In the genomic region with DNA sequence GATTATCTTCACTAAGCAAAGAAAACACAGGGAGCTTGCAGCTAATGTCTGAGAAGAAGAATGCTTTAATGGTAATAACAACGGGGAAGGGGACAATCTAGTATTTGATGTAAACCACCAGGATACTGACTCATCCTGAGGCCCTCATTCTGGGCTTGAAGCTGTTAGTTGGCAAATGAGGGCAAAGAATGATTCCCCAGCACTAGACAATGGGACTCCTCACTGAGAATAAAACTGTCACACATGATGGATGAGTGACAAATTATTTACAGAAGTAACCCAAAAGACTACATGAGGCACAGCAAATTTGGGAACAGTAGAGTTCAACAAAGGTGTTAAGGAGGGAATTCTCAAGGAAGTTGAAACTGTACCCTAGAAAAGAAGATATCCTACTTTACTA, we compare ENCODE assay signal across 11 cellular contexts.
A peak's percentile ranks its signal among the peaks of the same experiment; 100 is the strongest.
DNase-seq lines count a peak whose midpoint lies in the region; ATAC-seq and TF ChIP-seq lines count a peak whose summit lies in the region.
"Had no signal": no experiment of that assay in that cellular context is flagged by ENCODE, and none has a peak within 500 bp of the region (broad histone marks: within the 10 kb centered on the region; RNA-seq: fewer than 3 reads in every experiment).

No MANE protein-coding gene starts in this region.

- 0 out of 2 replicates have a peak, but pooled peaks cover 7% of the 10 kb centered on the region for H4K20me1 ChIP-seq in BLaER1

- peak overlapping the region; percentile 54 for H3K4me2 ChIP-seq in BLaER1
- H3K4me2 ChIP-seq: GM23338 had no signal

- peak overlapping the region; percentile 13; the same call in 1 of the 2 replicates for H3K27ac ChIP-seq in BLaER1
- H3K27ac ChIP-seq in psoas muscle, result no peak overlapping the region
- H3K27ac ChIP-seq in ascending aorta, result no peak overlapping the region
- H3K27ac ChIP-seq: thoracic aorta had no signal

- H3K4me3 ChIP-seq in BLaER1 (no peak overlapping the region), foreskin fibroblast (ENCODE audit: low read depth in 1 of 2, low read length in 2 of 2) (no peak overlapping the region), psoas muscle (no peak overlapping the region), ascending aorta (no peak overlapping the region)
- H3K4me3 ChIP-seq: GM23338, thoracic aorta had no signal

- peaks cover 36% of the 10 kb centered on the region for H3K4me1 ChIP-seq in BLaER1
- H3K4me1 ChIP-seq in psoas muscle, result no peaks in the 10 kb centered on the region
- no peaks in the 10 kb centered on the region for H3K4me1 ChIP-seq in ascending aorta

- no peaks in the 10 kb centered on the region for H3K27me3 ChIP-seq in BLaER1
- no peaks in the 10 kb centered on the region for H3K27me3 ChIP-seq in psoas muscle (ENCODE audit: insufficient read depth in 3 of 3, low read length in 2 of 3)
- no peaks in the 10 kb centered on the region for H3K27me3 ChIP-seq in ascending aorta

- intact Hi-C loops in psoas muscle (cut with DNase I) (no loop called here), ascending aorta (cut with DNase I) (no loop called here), Right ventricle myocardium superior (cut with DNase I) (no loop called here)

- no peak overlapping the region for H3K9ac ChIP-seq in BLaER1

- ATAC-seq in GM21423 (IDR thresholded peaks at IDR 0.05; ENCODE audit: unreplicated experiment) (peak; percentile 40), psoas muscle (no peak), Right ventricle myocardium superior (ENCODE audit: poor library complexity) (no peak)
- ATAC-seq: GM23338 had no signal

- DNase-seq in RPMI7951 (ENCODE audit: low read depth) (peak; percentile 56), foreskin fibroblast (peak; percentile 17 to 47), psoas muscle (no peak), ascending aorta (ENCODE audit: low spot score in 2 of 2) (no peak), UCSD-AML1 (lab: John Stamatoyannopoulos, UW; ENCODE audit: unreplicated experiment) (no peak), Right ventricle myocardium superior (no peak)
- DNase-seq: T-cell had no signal

- TF ChIP-seq CTCF in foreskin fibroblast (IDR thresholded peaks at IDR 0.05; ENCODE audit: low read depth, low read length), result no peak
- TF ChIP-seq CTCF in psoas muscle (IDR thresholded peaks at IDR 0.05), result no peak
- TF ChIP-seq CTCF in ascending aorta (IDR thresholded peaks at IDR 0.05), result no peak

- no peaks in the 10 kb centered on the region for H3K36me3 ChIP-seq in BLaER1
- no peaks in the 10 kb centered on the region for H3K36me3 ChIP-seq in psoas muscle (ENCODE audit: insufficient read depth in 1 of 2, low read depth in 1 of 2)
- no peaks in the 10 kb centered on the region for H3K36me3 ChIP-seq in ascending aorta
- H3K36me3 ChIP-seq: thoracic aorta had no signal

- H3K9me3 ChIP-seq in BLaER1, result no peaks in the 10 kb centered on the region
- H3K9me3 ChIP-seq in psoas muscle, result no peaks in the 10 kb centered on the region
- no peaks in the 10 kb centered on the region for H3K9me3 ChIP-seq in ascending aorta
- H3K9me3 ChIP-seq: thoracic aorta had no signal

- 33 to 44% (median 42%) methylated on average over 1 of the region's 1 CpG for WGBS in psoas muscle, 3 donors

Comparison
In these comparisons a context has a peak if more than half of its experiments do, and no peak if none do; other contexts are left out.
1. DNase-seq: peak in RPMI7951 (single experiment) and foreskin fibroblast (2 of 2); none in psoas muscle (0 of 2), ascending aorta (0 of 2), UCSD-AML1 (single experiment) and Right ventricle myocardium superior (single experiment).